ENCODE assay signal across 12 cellular contexts in the genomic region with DNA sequence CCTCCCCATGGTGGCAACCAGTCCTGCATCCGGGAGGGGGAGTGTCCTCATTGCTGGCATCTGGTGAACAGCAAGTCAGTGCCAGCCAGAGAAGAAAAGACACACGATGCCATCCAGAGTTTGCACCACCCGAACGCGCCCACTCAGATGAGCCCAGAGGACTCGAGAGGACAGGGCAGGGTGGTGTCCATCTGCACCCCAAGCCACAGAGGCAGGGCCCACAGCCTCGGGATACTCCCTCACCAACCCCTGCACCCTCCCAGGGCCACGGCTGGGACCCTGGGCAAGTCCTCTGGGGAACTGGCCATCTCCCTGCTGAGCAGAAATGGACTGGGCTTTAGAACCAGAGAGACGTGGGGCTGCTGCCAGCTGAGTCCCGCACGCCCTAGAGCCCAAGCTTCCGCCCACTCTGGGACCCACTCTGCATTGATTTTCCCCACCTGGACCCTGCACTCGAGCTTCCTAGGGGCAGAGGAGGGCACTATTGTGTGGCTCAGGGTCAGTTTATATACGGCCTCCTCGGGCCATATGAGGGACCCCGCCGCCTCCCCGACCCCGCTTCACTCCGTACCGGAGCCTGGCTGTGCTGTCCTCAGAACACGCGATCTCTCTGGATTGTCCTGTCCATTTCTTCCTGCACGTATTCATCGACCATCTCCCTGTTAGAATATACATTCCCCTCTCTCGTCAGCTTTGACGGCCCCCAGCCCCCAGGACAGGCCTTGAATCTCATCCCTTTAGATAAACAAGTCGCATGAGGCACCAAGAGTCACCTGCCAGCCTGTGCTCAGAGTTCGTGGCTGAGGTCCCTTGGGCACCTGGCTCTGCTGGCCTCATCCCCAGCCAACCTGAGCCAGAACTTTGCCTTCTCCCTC. TPM values are rescaled to one million over a fixed set of nuclear protein-coding genes. Genes with fewer than 3 reads are reported as not detected.
DNase-seq lines count a peak whose midpoint lies in the region; ATAC-seq and TF ChIP-seq lines count a peak whose summit lies in the region.
"Not testable (repeated sequence)": the region's sequence is repeated elsewhere in the genome, so short reads cannot be mapped to it uniquely, and the experiment has no call there.
"Had no signal": no experiment of that assay in that cellular context is flagged by ENCODE, and none has a peak within 500 bp of the region (broad histone marks: within the 10 kb centered on the region; RNA-seq: fewer than 3 reads in every experiment).

No MANE protein-coding gene starts in this region.

- not testable (repeated sequence) for H3K4me3 ChIP-seq in PC-3 (ENCODE audit: low read length); neural progenitor cell; stomach

- not testable (repeated sequence) for H4K20me1 ChIP-seq in PC-3 (ENCODE audit: low read length); neural progenitor cell (ENCODE audit: low read depth)

- H3K27ac ChIP-seq in PC-3 (ENCODE audit: low read length): 0 out of 2 replicates have a peak overlapping the region, but pooled peaks have one; percentile 36
- H3K27ac ChIP-seq in neural progenitor cell, stomach: not testable (repeated sequence)

- not testable (repeated sequence) for BruUV-seq in PC-3 (replicated peaks; lab: Mats Ljungman, UMichigan)

- H3K9ac ChIP-seq in PC-3 (ENCODE audit: low read length); neural progenitor cell: not testable (repeated sequence)

- H3K27me3 ChIP-seq in PC-3 (ENCODE audit: low read length): not testable (repeated sequence)
- H3K27me3 ChIP-seq in neural progenitor cell (peaks cover 74% of the 10 kb centered on the region), stomach (peaks cover 0 to 61% (median 4%) of the 10 kb centered on the region in 3 donors)

- H3K4me1 ChIP-seq in PC-3 (ENCODE audit: insufficient read depth, low read length): peaks cover 28% of the 10 kb centered on the region
- H3K4me1 ChIP-seq in neural progenitor cell, stomach: not testable (repeated sequence)

- not testable (repeated sequence) for H3K27ac Mint-ChIP-seq in neural progenitor cell

- intact Hi-C loops in PC-3 (cut with micrococcal nuclease); cardiac septum (cut with DNase I); stomach (cut with DNase I; ENCODE audit: low total_unique reads): not testable (repeated sequence)
- intact Hi-C loops in posterior vena cava (cut with DNase I): loop anchor here in 1 of 2 donors (5.0 kb wide), 1 partner anchor 1887 kb away; no protein-coding TSS in a partner anchor

- not testable (repeated sequence) for H2AFZ ChIP-seq in PC-3 (ENCODE audit: low read length); neural progenitor cell (replicated peaks)

- H3K4me2 ChIP-seq in PC-3 (ENCODE audit: low read length): 0 out of 2 replicates have a peak overlapping the region, but pooled peaks have one; percentile 34
- H3K4me2 ChIP-seq in neural progenitor cell: not testable (repeated sequence)

- H3K36me3 Mint-ChIP-seq in neural progenitor cell: not testable (repeated sequence)

- not testable (repeated sequence) for H3K4me1 Mint-ChIP-seq in neural progenitor cell

- peaks cover 12% of the 10 kb centered on the region for H3K27me3 Mint-ChIP-seq in neural progenitor cell (ENCODE audit: insufficient read depth, low read depth)

- not testable (repeated sequence) for TF ChIP-seq CTCF in PC-3 (conservative IDR thresholded peaks at IDR 0.05; ENCODE audit: low read depth, low read length); neural progenitor cell (IDR thresholded peaks at IDR 0.05); stomach (IDR thresholded peaks at IDR 0.05)

- not testable (repeated sequence) for TF ChIP-seq POLR2A in stomach (IDR thresholded peaks at IDR 0.05)

- H3K4me3 Mint-ChIP-seq in neural progenitor cell: peak overlapping the region; percentile 24

- not testable (repeated sequence) for TF ChIP-seq EP300 in stomach (IDR thresholded peaks at IDR 0.05)

- DNase-seq in PC-3; neural progenitor cell (ENCODE audit: low spot score): not testable (repeated sequence)
- peak; percentile 33 for DNase-seq in activated CD8-positive, alpha-beta memory T cell treated with anti-CD3 and anti-CD28 coated beads, Interleukin-2, amount 50 U/mL, for 48 hours
- DNase-seq in cardiac septum (ENCODE audit: low spot score) (peak; percentile 38), posterior vena cava (ENCODE audit: low spot score) (peak; percentile 58), stomach (peak; percentile 20), ureter (ENCODE audit: low spot score) (peak; percentile 38)

- POLR2A ChIA-PET in PC-3 (lab: Charles Lee; ENCODE audit: unreplicated experiment): not testable (repeated sequence)

- not testable (repeated sequence) for H3K36me3 ChIP-seq in PC-3 (ENCODE audit: low read depth, low read length); neural progenitor cell; stomach

- CTCF ChIA-PET in PC-3 (lab: Charles Lee): not testable (repeated sequence)

- H3K9me3 Mint-ChIP-seq in neural progenitor cell: not testable (repeated sequence)

- H3K79me2 ChIP-seq in PC-3 (ENCODE audit: low read length); neural progenitor cell (ENCODE audit: low read depth): not testable (repeated sequence)

- not testable (repeated sequence) for H3K9me2 ChIP-seq in PC-3 (replicated peaks; ENCODE audit: low read length)

- not testable (repeated sequence) for ATAC-seq in PC-3

- H3K9me3 ChIP-seq in PC-3 (ENCODE audit: low read length); neural progenitor cell (ENCODE audit: low read depth); stomach: not testable (repeated sequence)

- H3F3A ChIP-seq in PC-3 (ENCODE audit: low read length, unreplicated experiment); neural progenitor cell (ENCODE audit: low read depth): not testable (repeated sequence)

- WGBS in stomach, 5 donors: 67 to 77% (median 74%) methylated on average over 27 to 29 of the region's 29 CpGs

RNA-seq across cellular contexts. Expression of a gene that starts 0.5 kb away (rescaled TPM):
- total RNA-seq in PC-3 (2014; rRNA removed) (not detected in 2 replicates), cardiac septum (not detected), neural progenitor cell (ENCODE audit: low replicate concordance) (not detected in 2 replicates), posterior vena cava (not detected), stomach (not detected), ureter (not detected)
- not detected for polyA plus RNA-seq in stomach
- total RNA-seq: Caco-2; CD4-positive, alpha-beta T cell; H1; HT-29 had no signal
- polyA plus RNA-seq: BJ, H1 had no signal

RNA-seq across cellular contexts. Expression of a gene that starts 45.9 kb away (rescaled TPM):
- total RNA-seq in PC-3 (2014; rRNA removed) (not detected in 2 replicates), cardiac septum (4.6 TPM), neural progenitor cell (ENCODE audit: low replicate concordance) (2.0 and 3.0 TPM in 2 replicates), posterior vena cava (10 to 100 TPM; 14.2 to 19.9 TPM), stomach (10 to 100 TPM in 3 of 5 donors, 1 to 10 TPM in 2; 1.2 to 37.9 (median 21.3) TPM), ureter (17.2 TPM)
- 10 to 100 TPM; 12.5 to 24.2 (median 23.8) TPM for polyA plus RNA-seq in stomach
- total RNA-seq: HT-29 had no signal
